In genomic region chr14:89417469-89418225, GRCh38 we compare ENCODE assay signal across 8 cellular contexts.
DNase-seq lines count a peak whose midpoint lies in the region; ATAC-seq lines count a peak whose summit lies in the region.

No MANE protein-coding gene starts in this region.

- peak; percentile 49 for ATAC-seq in HG02798 (IDR thresholded peaks at IDR 0.05; ENCODE audit: poor library complexity, unreplicated experiment)

- DNase-seq in NCI-H187 (lab: John Stamatoyannopoulos, UW): peak; percentile 36 to 61
- no peak for DNase-seq in NCI-H187 treated with DMSO at 0.1 percent for 48 hours (lab: John Stamatoyannopoulos, UW)
- DNase-seq in NCI-H1694 (lab: John Stamatoyannopoulos, UW): peak; percentile 91
- DNase-seq in UCSD-AML1 (lab: John Stamatoyannopoulos, UW; ENCODE audit: unreplicated experiment): peak; percentile 58
- DNase-seq in T47D (ENCODE audit: low read depth in 1 of 2, low spot score in 1 of 2): peak; percentile 69 to 92
- peak; percentile 71 for DNase-seq in islet precursor cell
- DNase-seq in stimulated activated CD4-positive, alpha-beta T cell treated with anti-CD3 and anti-CD28 coated beads, Interleukin-15, amount 100 ng/mL, for 24 hours: peak; percentile 66

- in situ Hi-C loops in T47D (cut with HindIII; ENCODE audit: low pct_unique_long_range_greater_than_20kb, low sequenced_read_pairs): no loop called here
